ENCODE assay signal across 19 cellular contexts in genomic region chr6:27290850-27291208, GRCh38. TPM values are rescaled to one million over a fixed set of nuclear protein-coding genes. Genes with fewer than 3 reads are reported as not detected.
DNase-seq lines count a peak whose midpoint lies in the region; ATAC-seq and TF ChIP-seq lines count a peak whose summit lies in the region.
"Had no signal": no experiment of that assay in that cellular context is flagged by ENCODE, and none has a peak within 500 bp of the region (broad histone marks: within the 10 kb centered on the region; RNA-seq: fewer than 3 reads in every experiment).

No MANE protein-coding gene starts in this region.

- no peak overlapping the region for H2AFZ ChIP-seq in OCI-LY7 (ENCODE audit: low read length)

- H3K4me2 ChIP-seq in OCI-LY7 (ENCODE audit: low read length), result no peak overlapping the region

- POLR2A ChIA-PET in OCI-LY7 (lab: Charles Lee), result no interaction called here

- H3K27me3 Mint-ChIP-seq in activated T-cell treated with anti-CD3 and anti-CD28 coated beads, Interleukin-2, amount 50 U/mL, for 72 hours (ENCODE audit: low read depth), result peaks cover 95% of the 10 kb centered on the region
- H3K27me3 Mint-ChIP-seq in activated T-cell treated with anti-CD3 and anti-CD28 coated beads, Interleukin-2, amount 50 U/mL, for 4 hours (ENCODE audit: low read depth), result peaks cover 92% of the 10 kb centered on the region

- no TSS peak for BruUV-seq in OCI-LY7 (replicated peaks; lab: Mats Ljungman, UMichigan)

- peak overlapping the region; percentile 36 to 47 for H3K4me3 Mint-ChIP-seq in activated T-cell treated with anti-CD3 and anti-CD28 coated beads, Interleukin-2, amount 50 U/mL, for 72 hours
- no peak overlapping the region for H3K4me3 Mint-ChIP-seq in activated T-cell treated with anti-CD3 and anti-CD28 coated beads, Interleukin-2, amount 50 U/mL, for 4 hours

- H3K9me3 Mint-ChIP-seq in activated T-cell treated with anti-CD3 and anti-CD28 coated beads, Interleukin-2, amount 50 U/mL, for 72 hours, result peaks cover 9 to 11% of the 10 kb centered on the region in 2 donors
- peaks cover 24% of the 10 kb centered on the region for H3K9me3 Mint-ChIP-seq in activated T-cell treated with anti-CD3 and anti-CD28 coated beads, Interleukin-2, amount 50 U/mL, for 4 hours

- no peaks in the 10 kb centered on the region for H3K36me3 ChIP-seq in adipocyte (ENCODE audit: control insufficient read depth, insufficient read depth, low read length, severe bottlenecking)
- H3K36me3 ChIP-seq in iPS-15b (ENCODE audit: control insufficient read depth, insufficient read depth, low read length), result no peaks in the 10 kb centered on the region
- no peaks in the 10 kb centered on the region for H3K36me3 ChIP-seq in OCI-LY7 (ENCODE audit: insufficient read depth, low read length)
- H3K36me3 ChIP-seq: lower lobe of right lung, pancreas, Peyer's patch, thoracic aorta had no signal

- no peak overlapping the region for H3K9ac ChIP-seq in adipocyte (ENCODE audit: low read length)
- no peak overlapping the region for H3K9ac ChIP-seq in iPS-15b (ENCODE audit: low read depth, low read length)

- ATAC-seq in activated T-cell treated with anti-CD3 and anti-CD28 coated beads, Interleukin-2, amount 50 U/mL, for 72 hours (replicated peaks in 1 of 2), result peak in 1 of 2 donors; percentile 18
- ATAC-seq in activated T-cell treated with anti-CD3 and anti-CD28 coated beads, Interleukin-2, amount 50 U/mL, for 4 hours, result no peak
- ATAC-seq: lower lobe of right lung, pancreas, T-cell had no signal

- in situ Hi-C loops in GM13976 (cut with MboI; ENCODE audit: low sequenced_read_pairs, unreplicated experiment), result no loop called here

- peak overlapping the region; percentile 56 for H3K27ac Mint-ChIP-seq in activated T-cell treated with anti-CD3 and anti-CD28 coated beads, Interleukin-2, amount 50 U/mL, for 72 hours
- H3K27ac Mint-ChIP-seq: activated T-helper 2 cell treated with anti-CD3 and anti-CD28 coated beads, Interferon-gamma antibody, Interleukin-2, Interleukin-4, amounts not matched to agents 10 μg/mL and 5 μg/mL and 100 μg/mL, durations not matched to agents 14 hours and 24 hours and 36 hours had no signal

- H3K4me1 Mint-ChIP-seq in activated T-cell treated with anti-CD3 and anti-CD28 coated beads, Interleukin-2, amount 50 U/mL, for 72 hours (ENCODE audit: low read depth), result peaks cover 37% of the 10 kb centered on the region
- peaks cover 3% of the 10 kb centered on the region for H3K4me1 Mint-ChIP-seq in activated T-cell treated with anti-CD3 and anti-CD28 coated beads, Interleukin-2, amount 50 U/mL, for 4 hours (ENCODE audit: low read depth)

- peaks cover 23 to 29% of the 10 kb centered on the region in 2 donors for H3K36me3 Mint-ChIP-seq in activated T-cell treated with anti-CD3 and anti-CD28 coated beads, Interleukin-2, amount 50 U/mL, for 72 hours (ENCODE audit: insufficient read depth in 2 of 2)
- peaks cover 3% of the 10 kb centered on the region for H3K36me3 Mint-ChIP-seq in activated T-cell treated with anti-CD3 and anti-CD28 coated beads, Interleukin-2, amount 50 U/mL, for 4 hours (ENCODE audit: insufficient read depth)

- no peak for DNase-seq in activated T-cell treated with anti-CD3 and anti-CD28 coated beads, Interleukin-2, amount 50 U/mL, for 72 hours
- DNase-seq in activated T-cell treated with anti-CD3 and anti-CD28 coated beads, Interleukin-2, amount 50 U/mL, for 4 hours, result no peak
- no peak for DNase-seq in adipocyte (ENCODE audit: low read depth)
- no peak for DNase-seq in retinal pigment epithelial cell (ENCODE audit: low read depth)
- DNase-seq in NCI-H2107 (lab: John Stamatoyannopoulos, UW), result no peak
- DNase-seq in OCI-LY7 (ENCODE audit: low spot score), result no peak
- no peak for DNase-seq in GM13976 (ENCODE audit: low spot score)
- DNase-seq: activated CD4-positive, alpha-beta T cell treated with anti-CD3 and anti-CD28 coated beads for 4 hours; head of caudate nucleus; lower lobe of right lung; NCI-H1417 treated with DMSO at 0.1 percent for 48 hours; pancreas; Peyer's patch; stimulated activated CD4-positive, alpha-beta T cell treated with anti-CD3 and anti-CD28 coated beads, Interleukin-15, amount 100 ng/mL, for 24 hours; T-cell had no signal

- TF ChIP-seq CTCF in retinal pigment epithelial cell (conservative IDR thresholded peaks at IDR 0.05; ENCODE audit: low read depth, low read length) (no peak), OCI-LY7 (conservative IDR thresholded peaks at IDR 0.05; ENCODE audit: low read length) (no peak), GM13976 (IDR thresholded peaks at IDR 0.05; ENCODE audit: borderline replicate concordance, control extremely low read depth, extremely low read depth, insufficient read depth, missing control alignments) (no peak)

- CTCF ChIA-PET in OCI-LY7 (lab: Charles Lee; ENCODE audit: unreplicated experiment), result no interaction called here

- intact Hi-C loops in OCI-LY7 (cut with micrococcal nuclease; ENCODE audit: unreplicated experiment), result no loop called here

- peaks cover 4% of the 10 kb centered on the region for H3K4me1 ChIP-seq in adipocyte (ENCODE audit: control insufficient read depth, insufficient read depth, low read length)
- H3K4me1 ChIP-seq in iPS-15b (ENCODE audit: control insufficient read depth, insufficient read depth, low read length), result peaks cover 6% of the 10 kb centered on the region
- no peaks in the 10 kb centered on the region for H3K4me1 ChIP-seq in OCI-LY7 (ENCODE audit: insufficient read depth, low read length, poor library complexity, severe bottlenecking)
- H3K4me1 ChIP-seq: lower lobe of right lung, pancreas, Peyer's patch had no signal

- H3K79me2 ChIP-seq in OCI-LY7 (ENCODE audit: insufficient read depth, low read depth, low read length), result no peaks in the 10 kb centered on the region

- peaks cover 50% of the 10 kb centered on the region for H3K27me3 ChIP-seq in adipocyte (replicated peaks; ENCODE audit: control insufficient read depth, insufficient read depth, low read length)
- H3K27me3 ChIP-seq in iPS-15b (ENCODE audit: control insufficient read depth, insufficient read depth, low read length), result peaks cover 82% of the 10 kb centered on the region

- H3K9me2 ChIP-seq in OCI-LY7 (ENCODE audit: insufficient read depth, low read length), result no peaks in the 10 kb centered on the region

- no peaks in the 10 kb centered on the region for H4K20me1 ChIP-seq in OCI-LY7 (ENCODE audit: insufficient read depth, low read length)

- no peak overlapping the region for H3K27ac ChIP-seq in OCI-LY7 (ENCODE audit: low read depth, low read length, poor library complexity, severe bottlenecking)
- H3K27ac ChIP-seq: lower lobe of right lung, pancreas, Peyer's patch, thoracic aorta had no signal

- H3K9me3 ChIP-seq in adipocyte (ENCODE audit: control insufficient read depth, low read length) (peaks cover 19% of the 10 kb centered on the region), iPS-15b (ENCODE audit: control insufficient read depth, insufficient read depth, low read length) (no peaks in the 10 kb centered on the region), OCI-LY7 (ENCODE audit: low read length) (no peaks in the 10 kb centered on the region)
- H3K9me3 ChIP-seq: lower lobe of right lung, pancreas, thoracic aorta had no signal

- H3K4me3 ChIP-seq in adipocyte (ENCODE audit: low read length), result peak overlapping the region; percentile 27
- H3K4me3 ChIP-seq in iPS-15b (ENCODE audit: low read depth, low read length), result peak overlapping the region; percentile 77
- peak overlapping the region; percentile 38 for H3K4me3 ChIP-seq in retinal pigment epithelial cell (ENCODE audit: low read length)
- H3K4me3 ChIP-seq in OCI-LY7 (ENCODE audit: low read depth, low read length, poor library complexity, severe bottlenecking), result no peak overlapping the region
- H3K4me3 ChIP-seq: lower lobe of right lung, pancreas, Peyer's patch, thoracic aorta had no signal

RNA-seq across cellular contexts. Expression of gene POM121L2, which starts 21.2 kb away (rescaled TPM):
- not detected for total RNA-seq in activated T-cell treated with anti-CD3 and anti-CD28 coated beads, Interleukin-2, amount 50 U/mL, for 72 hours
- total RNA-seq in activated T-cell treated with anti-CD3 and anti-CD28 coated beads, Interleukin-2, amount 50 U/mL, for 4 hours, result not detected
- total RNA-seq in OCI-LY7 (2014; rRNA removed; shearing (Covaris generic)), result not detected in 2 replicates
- total RNA-seq in OCI-LY7 (2022), result not detected in 2 replicates
- total RNA-seq: activated T-helper 2 cell treated with anti-CD3 and anti-CD28 coated beads, Interferon-gamma antibody, Interleukin-2, Interleukin-4, amounts not matched to agents 10 μg/mL and 5 μg/mL and 100 μg/mL, durations not matched to agents 14 hours and 24 hours and 36 hours; lower lobe of right lung; NCI-H460; Peyer's patch; T-cell; thoracic aorta had no signal

RNA-seq across cellular contexts. Expression of gene PRSS16, which starts 43.3 kb away (rescaled TPM):
- 1 to 10 TPM; 5.3 to 5.6 TPM for total RNA-seq in activated T-cell treated with anti-CD3 and anti-CD28 coated beads, Interleukin-2, amount 50 U/mL, for 72 hours
- total RNA-seq in activated T-cell treated with anti-CD3 and anti-CD28 coated beads, Interleukin-2, amount 50 U/mL, for 4 hours, result under 1 TPM; 0.15 to 0.63 (median 0.32) TPM
- total RNA-seq in OCI-LY7 (2014; rRNA removed; shearing (Covaris generic)), result 4.6 and 6.9 TPM in 2 replicates
- total RNA-seq in OCI-LY7 (2022), result 12.0 and 13.3 TPM in 2 replicates
- total RNA-seq: thoracic aorta had no signal
